In genomic region chr10:7667262-7668141, GRCh38 we compare ENCODE assay signal across 10 cellular contexts. TPM values are rescaled to one million over a fixed set of nuclear protein-coding genes. Genes with fewer than 3 reads are reported as not detected.
DNase-seq lines count a peak whose midpoint lies in the region; ATAC-seq and TF ChIP-seq lines count a peak whose summit lies in the region.
"Had no signal": no experiment of that assay in that cellular context is flagged by ENCODE, and none has a peak within 500 bp of the region (broad histone marks: within the 10 kb centered on the region; RNA-seq: fewer than 3 reads in every experiment).

No MANE protein-coding gene starts in this region.

- no peaks in the 10 kb centered on the region for H3K9me3 Mint-ChIP-seq in activated naive CD4-positive, alpha-beta T cell treated with anti-CD3 and anti-CD28 coated beads, Interleukin-2, amount 50 U/mL, for 24 hours

- H3K4me3 Mint-ChIP-seq in activated naive CD4-positive, alpha-beta T cell treated with anti-CD3 and anti-CD28 coated beads, Interleukin-2, amount 50 U/mL, for 24 hours = peak overlapping the region; percentile 87

- H3K27ac ChIP-seq in HUES48 (ENCODE audit: low read depth, low read length) = no peak overlapping the region
- H3K27ac ChIP-seq in smooth muscle cell (ENCODE audit: low read depth) = no peak overlapping the region

- H3K4me1 Mint-ChIP-seq in activated naive CD4-positive, alpha-beta T cell treated with anti-CD3 and anti-CD28 coated beads, Interleukin-2, amount 50 U/mL, for 24 hours = peaks cover 17% of the 10 kb centered on the region

- H4K20me1 ChIP-seq in smooth muscle cell (ENCODE audit: low read depth) = no peaks in the 10 kb centered on the region

- H3K4me3 ChIP-seq in HUES48 (ENCODE audit: low read depth, low read length) = peak overlapping the region; percentile 63
- peak overlapping the region; percentile 35 for H3K4me3 ChIP-seq in smooth muscle cell

- no peaks in the 10 kb centered on the region for H3K9me3 ChIP-seq in HUES48 (ENCODE audit: control insufficient read depth, insufficient read depth, low read length)
- no peaks in the 10 kb centered on the region for H3K9me3 ChIP-seq in smooth muscle cell (replicated peaks; ENCODE audit: low read depth)

- H3K9ac ChIP-seq in HUES48 (ENCODE audit: low read depth, low read length) (no peak overlapping the region), smooth muscle cell (ENCODE audit: low read depth) (no peak overlapping the region)

- DNase-seq in iPS-NIHi11 (ENCODE audit: low spot score) (peak; percentile 61), smooth muscle cell (lab: John Stamatoyannopoulos, UW; ENCODE audit: unreplicated experiment) (no peak), NCI-H510A treated with DMSO at 0.1 percent for 48 hours (lab: John Stamatoyannopoulos, UW) (no peak), anterior cingulate cortex (lab: John Stamatoyannopoulos, UW) (no peak)
- DNase-seq in effector CD4-positive, alpha-beta T cell = no peak

- no peak for ATAC-seq in GM19452 (IDR thresholded peaks at IDR 0.05; ENCODE audit: unreplicated experiment)
- ATAC-seq: HCT116 had no signal

- no peaks in the 10 kb centered on the region for H3K36me3 Mint-ChIP-seq in activated naive CD4-positive, alpha-beta T cell treated with anti-CD3 and anti-CD28 coated beads, Interleukin-2, amount 50 U/mL, for 24 hours

- peak overlapping the region; percentile 65 for H3K4me2 ChIP-seq in smooth muscle cell

- H3K27me3 Mint-ChIP-seq in activated naive CD4-positive, alpha-beta T cell treated with anti-CD3 and anti-CD28 coated beads, Interleukin-2, amount 50 U/mL, for 24 hours = peaks cover 38% of the 10 kb centered on the region

- no peak for TF ChIP-seq CTCF in smooth muscle cell (IDR thresholded peaks at IDR 0.05; ENCODE audit: borderline replicate concordance, insufficient read depth, poor library complexity, severe bottlenecking)

- peaks cover 17% of the 10 kb centered on the region; the same call in 1 of the 2 replicates for H3K4me1 ChIP-seq in HUES48 (ENCODE audit: control insufficient read depth, insufficient read depth, low read length)
- H3K4me1 ChIP-seq in smooth muscle cell (ENCODE audit: low read depth) = peaks cover 9% of the 10 kb centered on the region

- H3K27ac Mint-ChIP-seq in activated naive CD4-positive, alpha-beta T cell treated with anti-CD3 and anti-CD28 coated beads, Interleukin-2, amount 50 U/mL, for 24 hours = no peak overlapping the region

- 7% methylated on average over 10 of the region's 44 CpGs for WGBS in smooth muscle cell (ENCODE audit: low lambda C conversion rate)

- no peaks in the 10 kb centered on the region for H3K79me2 ChIP-seq in smooth muscle cell (ENCODE audit: low read depth)

- peaks cover 47% of the 10 kb centered on the region for H3K27me3 ChIP-seq in HUES48 (ENCODE audit: control insufficient read depth, insufficient read depth, low read length)
- H3K27me3 ChIP-seq in smooth muscle cell (ENCODE audit: low read depth) = peaks cover 12% of the 10 kb centered on the region

- peak overlapping the region; percentile 22 for H2AFZ ChIP-seq in smooth muscle cell (ENCODE audit: low read depth)

- H3K36me3 ChIP-seq in HUES48 (ENCODE audit: control insufficient read depth, insufficient read depth, low read length) (no peaks in the 10 kb centered on the region), smooth muscle cell (ENCODE audit: low read depth) (no peaks in the 10 kb centered on the region)

- H3F3A ChIP-seq in smooth muscle cell (ENCODE audit: low read depth) = peaks cover 2% of the 10 kb centered on the region

RNA-seq across cellular contexts. Expression of gene ITIH5, which starts 0.7 kb away (rescaled TPM):
- 12.6 and 14.9 TPM in 2 replicates for total RNA-seq in smooth muscle cell
- 9.1 and 9.6 TPM in 2 replicates for polyA plus RNA-seq in smooth muscle cell

RNA-seq across cellular contexts. Expression of gene ITIH2, which starts 35.6 kb away (rescaled TPM):
- 0.13 TPM in 1 of 2 replicates, not detected in the other for total RNA-seq in smooth muscle cell
- 0.09 TPM in 1 of 2 replicates, not detected in the other for polyA plus RNA-seq in smooth muscle cell
- total RNA-seq: M059J had no signal
